Comparison of ENCODE assay signal across 3 cellular contexts in the genomic region with DNA sequence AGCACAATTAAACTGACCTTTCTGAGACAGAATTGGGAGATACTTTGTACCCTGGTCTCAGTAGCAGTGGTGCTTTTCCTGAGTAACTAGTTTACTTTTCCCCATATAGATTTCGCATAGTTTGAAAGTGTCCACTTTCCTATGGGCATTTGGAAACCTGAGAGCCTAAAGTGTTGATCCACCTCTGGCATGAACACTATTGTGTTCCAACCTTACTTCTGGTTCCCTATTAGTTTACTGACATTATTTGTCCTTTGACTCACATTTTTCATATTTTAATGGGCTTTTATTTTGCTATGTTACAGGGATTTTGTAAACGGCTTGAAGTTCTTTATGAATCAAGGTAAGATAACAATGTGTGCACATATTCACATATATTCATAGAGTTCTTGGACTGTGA.
"Had no signal": no experiment of that assay in that cellular context is flagged by ENCODE, and none has a peak within 500 bp of the region (broad histone marks: within the 10 kb centered on the region; RNA-seq: fewer than 3 reads in every experiment).

No MANE protein-coding gene starts in this region.

- ATAC-seq: GM12878 had no signal

- H3K4me3 ChIP-seq: GM12878 had no signal

- DNase-seq: GDM1, GF-D8 had no signal
